In the genomic region with DNA sequence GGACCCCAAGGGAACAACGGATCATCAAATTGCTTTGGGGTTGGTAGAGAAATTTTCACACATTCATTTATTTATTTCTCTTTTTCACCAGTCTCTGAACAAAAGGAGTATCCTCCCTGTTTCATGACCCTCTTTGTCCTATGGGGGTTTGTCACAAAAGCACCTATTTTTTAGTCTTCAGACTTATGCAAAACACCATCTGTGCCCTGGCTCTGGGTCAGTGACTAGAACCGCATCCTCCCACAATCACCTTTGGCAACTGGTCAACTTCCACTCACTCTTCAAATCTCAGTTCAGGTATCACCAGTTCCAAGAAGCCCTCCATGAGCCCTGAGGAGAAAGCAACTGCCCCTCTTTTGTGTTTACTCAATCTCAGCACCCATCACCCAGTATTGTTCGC, we compare ENCODE assay signal across 20 cellular contexts.
DNase-seq lines count a peak whose midpoint lies in the region; ATAC-seq and TF ChIP-seq lines count a peak whose summit lies in the region.
"Had no signal": no experiment of that assay in that cellular context is flagged by ENCODE, and none has a peak within 500 bp of the region (broad histone marks: within the 10 kb centered on the region; RNA-seq: fewer than 3 reads in every experiment).

No MANE protein-coding gene starts in this region.

- H3K4me1 Mint-ChIP-seq in activated CD4-positive, alpha-beta memory T cell treated with anti-CD3 and anti-CD28 coated beads, Interleukin-2, amount 10 ng/mL, durations not matched to agents 7 days and 5 days = no peaks in the 10 kb centered on the region
- H3K4me1 Mint-ChIP-seq: B cell; CD4-positive, CD25-positive, alpha-beta regulatory T cell; GM23338; IgD-negative memory B cell had no signal

- H3K36me3 ChIP-seq in stomach = no peaks in the 10 kb centered on the region
- H3K36me3 ChIP-seq in left ventricle myocardium inferior = no peaks in the 10 kb centered on the region
- H3K36me3 ChIP-seq: Peyer's patch had no signal

- intact Hi-C loops in stomach (cut with DNase I; ENCODE audit: low total_unique reads) = no loop called here
- intact Hi-C loops in left ventricle myocardium inferior (cut with micrococcal nuclease) = no loop called here

- H3K36me3 Mint-ChIP-seq in activated CD4-positive, alpha-beta memory T cell treated with anti-CD3 and anti-CD28 coated beads, Interleukin-2, amount 10 ng/mL, durations not matched to agents 7 days and 5 days (ENCODE audit: low read depth) = no peaks in the 10 kb centered on the region
- H3K36me3 Mint-ChIP-seq: CD4-positive, CD25-positive, alpha-beta regulatory T cell; IgD-negative memory B cell had no signal

- H3K9me3 ChIP-seq in stomach (peaks cover 0 to 4% (median 0%) of the 10 kb centered on the region in 4 donors), left ventricle myocardium inferior (replicated peaks) (no peaks in the 10 kb centered on the region)
- H3K9me3 ChIP-seq: Caco-2, Peyer's patch had no signal

- H3K27ac ChIP-seq in stomach (no peak overlapping the region), left ventricle myocardium inferior (replicated peaks) (no peak overlapping the region)
- H3K27ac ChIP-seq: HL-60, Peyer's patch had no signal

- no peak for TF ChIP-seq EP300 in stomach (IDR thresholded peaks at IDR 0.05)

- DNase-seq in cerebellar nuclear complex (lab: John Stamatoyannopoulos, UW) (peak; percentile 11 to 46), stomach (no peak), Kasumi-1 (lab: John Stamatoyannopoulos, UW) (no peak), left ventricle myocardium inferior (no peak)
- no peak for DNase-seq in activated CD4-positive, alpha-beta memory T cell treated with anti-CD3 and anti-CD28 coated beads, Interleukin-2, amount 10 ng/mL, durations not matched to agents 7 days and 5 days
- DNase-seq: Caco-2; CD4-positive, CD25-positive, alpha-beta regulatory T cell; NCI-H1417 treated with DMSO at 0.1 percent for 48 hours; NCI-H1930; Peyer's patch; T-helper 9 cell had no signal

- H3K27me3 Mint-ChIP-seq in activated CD4-positive, alpha-beta memory T cell treated with anti-CD3 and anti-CD28 coated beads, Interleukin-2, amount 10 ng/mL, durations not matched to agents 7 days and 5 days = no peaks in the 10 kb centered on the region
- H3K27me3 Mint-ChIP-seq: CD4-positive, CD25-positive, alpha-beta regulatory T cell; IgD-negative memory B cell had no signal

- H3K27me3 ChIP-seq in stomach = no peaks in the 10 kb centered on the region
- H3K27me3 ChIP-seq in left ventricle myocardium inferior (ENCODE audit: low read depth) = peaks cover 28% of the 10 kb centered on the region
- H3K27me3 ChIP-seq: Peyer's patch had no signal

- no peak overlapping the region for H3K27ac Mint-ChIP-seq in activated CD4-positive, alpha-beta memory T cell treated with anti-CD3 and anti-CD28 coated beads, Interleukin-2, amount 10 ng/mL, durations not matched to agents 7 days and 5 days
- H3K27ac Mint-ChIP-seq: B cell; CD4-positive, CD25-positive, alpha-beta regulatory T cell; GM23338; IgD-negative memory B cell had no signal

- POLR2A ChIA-PET in activated CD4-positive, alpha-beta memory T cell treated with anti-CD3 and anti-CD28 coated beads, Interleukin-2, amount 10 ng/mL, durations not matched to agents 7 days and 5 days (lab: Charles Lee) = no interaction called here

- no peaks in the 10 kb centered on the region for H3K4me1 ChIP-seq in stomach
- no peaks in the 10 kb centered on the region for H3K4me1 ChIP-seq in left ventricle myocardium inferior
- H3K4me1 ChIP-seq: Caco-2, Peyer's patch had no signal

- WGBS in stomach, 5 donors = 52 to 61% (median 57%) methylated on average over 3 of the region's 3 CpGs

- no peak overlapping the region for H3K4me3 ChIP-seq in stomach
- H3K4me3 ChIP-seq in left ventricle myocardium inferior = no peak overlapping the region
- H3K4me3 ChIP-seq: GM23338, Peyer's patch had no signal

- peak; percentile 67 for ATAC-seq in GM19351 (IDR thresholded peaks at IDR 0.05; ENCODE audit: unreplicated experiment)
- ATAC-seq in GM21367 (IDR thresholded peaks at IDR 0.05; ENCODE audit: unreplicated experiment) = peak; percentile 49
- peak; percentile 70 for ATAC-seq in HG03159 (IDR thresholded peaks at IDR 0.05; ENCODE audit: unreplicated experiment)
- ATAC-seq: HCT116, Right ventricle myocardium inferior had no signal

- CTCF ChIA-PET in activated CD4-positive, alpha-beta memory T cell treated with anti-CD3 and anti-CD28 coated beads, Interleukin-2, amount 10 ng/mL, durations not matched to agents 7 days and 5 days (lab: Charles Lee) = no interaction called here

- TF ChIP-seq CTCF in stomach (IDR thresholded peaks at IDR 0.05) (no peak), left ventricle myocardium inferior (IDR thresholded peaks at IDR 0.05; ENCODE audit: borderline replicate concordance) (no peak)

- H3K9me3 Mint-ChIP-seq in activated CD4-positive, alpha-beta memory T cell treated with anti-CD3 and anti-CD28 coated beads, Interleukin-2, amount 10 ng/mL, durations not matched to agents 7 days and 5 days = no peaks in the 10 kb centered on the region

- no peak overlapping the region for H3K4me3 Mint-ChIP-seq in activated CD4-positive, alpha-beta memory T cell treated with anti-CD3 and anti-CD28 coated beads, Interleukin-2, amount 10 ng/mL, durations not matched to agents 7 days and 5 days
- H3K4me3 Mint-ChIP-seq: B cell; CD4-positive, CD25-positive, alpha-beta regulatory T cell; GM23338; IgD-negative memory B cell had no signal

- TF ChIP-seq POLR2A in stomach (IDR thresholded peaks at IDR 0.05) = no peak

Comparison
In these comparisons a context has a peak if more than half of its experiments do, and no peak if none do; other contexts are left out.
1. DNase-seq: peak in cerebellar nuclear complex (2 of 2); none in stomach (single experiment), activated CD4-positive, alpha-beta memory T cell treated with anti-CD3 and anti-CD28 coated beads, Interleukin-2, amount 10 ng/mL, durations not matched to agents 7 days and 5 days (single experiment), Kasumi-1 (0 of 2) and left ventricle myocardium inferior (single experiment).
2. Peak in every context shown above with its lines, with median percentiles within 50 percentile points of each other: ATAC-seq.